37 cellular contexts compared by ENCODE assay signal in genomic region chr15:58443291-58443690, GRCh38. TPM values are rescaled to one million over a fixed set of nuclear protein-coding genes. Genes with fewer than 3 reads are reported as not detected.
DNase-seq lines count a peak whose midpoint lies in the region; ATAC-seq, FAIRE-seq and TF ChIP-seq lines count a peak whose summit lies in the region.
"Had no signal": no experiment of that assay in that cellular context is flagged by ENCODE, and none has a peak within 500 bp of the region (broad histone marks: within the 10 kb centered on the region; RNA-seq: fewer than 3 reads in every experiment).

No MANE protein-coding gene starts in this region.

- H2BK15ac ChIP-seq in H9 (ENCODE audit: low read depth, low read length): no peak overlapping the region

- no peak overlapping the region for H2BK120ac ChIP-seq in H9 (ENCODE audit: low read depth, low read length, poor library complexity, severe bottlenecking)

- H2AK5ac ChIP-seq in H9 (ENCODE audit: insufficient read length, low read length): no peak overlapping the region

- no peaks in the 10 kb centered on the region for H3K27me3 ChIP-seq in H9 (ENCODE audit: insufficient read depth, low read length)
- H3K27me3 ChIP-seq in keratinocyte (ENCODE audit: control insufficient read depth, extremely low read depth, insufficient read depth, low read length): no peaks in the 10 kb centered on the region
- H3K27me3 ChIP-seq in SK-N-SH (ENCODE audit: insufficient read depth): no peaks in the 10 kb centered on the region
- H3K27me3 ChIP-seq in uterus: no peaks in the 10 kb centered on the region
- H3K27me3 ChIP-seq in heart right ventricle: no peaks in the 10 kb centered on the region
- H3K27me3 ChIP-seq: BE2C, breast epithelium, hepatocyte, left lung, neutrophil, sigmoid colon had no signal

- H3K4me3 ChIP-seq in A549 (no peak overlapping the region), keratinocyte (ENCODE audit: control insufficient read depth in 2 of 3, extremely low read depth in 1 of 3, insufficient read depth in 2 of 3, low read depth in 1 of 3, low read length in 3 of 3) (no peak overlapping the region), SK-N-SH (ENCODE audit: low read depth in 2 of 2, low read length in 1 of 2) (no peak overlapping the region), uterus (no peak overlapping the region), heart right ventricle (no peak overlapping the region)
- H3K4me3 ChIP-seq: breast epithelium, hepatocyte, left lung, prostate gland, sigmoid colon, thoracic aorta had no signal

- H2BK12ac ChIP-seq in H9 (ENCODE audit: insufficient read length, low read depth, low read length): no peak overlapping the region

- no peaks in the 10 kb centered on the region for H3F3A ChIP-seq in SK-N-SH (replicated peaks; ENCODE audit: insufficient read depth)

- peak overlapping the region; percentile 92 to 93 for H3K27ac ChIP-seq in A549
- no peak overlapping the region for H3K27ac ChIP-seq in H9 (ENCODE audit: insufficient read length, low read depth, low read length)
- peak overlapping the region; percentile 88 for H3K27ac ChIP-seq in keratinocyte (ENCODE audit: control insufficient read depth, insufficient read depth, low read length)
- no peak overlapping the region for H3K27ac ChIP-seq in SK-N-SH (ENCODE audit: low read depth in 2 of 2, low read length in 1 of 2)
- no peak overlapping the region for H3K27ac ChIP-seq in uterus
- no peak overlapping the region for H3K27ac ChIP-seq in heart right ventricle
- H3K27ac ChIP-seq: breast epithelium, left lung, neutrophil, prostate gland, sigmoid colon, thoracic aorta, WERI-Rb-1 had no signal

- H3K9ac ChIP-seq in H9 (ENCODE audit: extremely low read depth, insufficient read length, low read length): no peak overlapping the region
- no peak overlapping the region for H3K9ac ChIP-seq in keratinocyte (ENCODE audit: control insufficient read depth, extremely low read depth, insufficient read depth, low read length)
- H3K9ac ChIP-seq in SK-N-SH: no peak overlapping the region

- no peak for DNase-seq in A549 (ENCODE audit: low read depth in 1 of 2, low spot score in 1 of 2)
- DNase-seq in H9: no peak
- no peak for DNase-seq in keratinocyte (ENCODE audit: low read depth, low spot score)
- no peak for DNase-seq in SK-N-SH
- DNase-seq in posterior vena cava (ENCODE audit: low spot score): no peak
- no peak for DNase-seq in uterus
- DNase-seq in heart right ventricle: no peak
- DNase-seq: activated CD4-positive, alpha-beta T cell treated with anti-CD3 and anti-CD28 coated beads, Interleukin-2, amount 10 ng/mL, durations not matched to agents 7 days and 5 days; activated CD8-positive, alpha-beta memory T cell treated with anti-CD3 and anti-CD28 coated beads, Interleukin-2, amount 10 ng/mL, durations not matched to agents 7 days and 5 days; activated naive CD4-positive, alpha-beta T cell; activated T-cell treated with anti-CD3 and anti-CD28 coated beads, Interleukin-2, amount 50 U/mL, for 48 hours; amygdala; BE2C; effector CD8-positive, alpha-beta T cell; erythroblast; HCEC 1CT; Kasumi-1; left lung; MV-4-11; NCI-H146; NCI-H2107; NCI-H446 treated with DMSO at 0.1 percent for 48 hours; OCI-M1; Right ventricle myocardium superior; sigmoid colon; stimulated activated naive B cell treated with anti-CD40 and anti-IgM and Interleukin-4, amounts not matched to agents 10 μg/mL and 1 μg/mL and 100 μg/mL, for 72 hours; T-helper 9 cell; WERI-Rb-1 had no signal

- H3K14ac ChIP-seq in H9 (ENCODE audit: insufficient read depth, low read length): no peak overlapping the region

- no peak overlapping the region for H2BK20ac ChIP-seq in H9 (ENCODE audit: low read depth, low read length, poor library complexity, severe bottlenecking)

- H3K23ac ChIP-seq in H9 (ENCODE audit: insufficient read length, low read depth, low read length): no peak overlapping the region

- TF ChIP-seq RAD21 in A549 (conservative IDR thresholded peaks at IDR 0.05 in 1 of 2, IDR thresholded peaks at IDR 0.05 in 1 of 2) (no peak), SK-N-SH (IDR thresholded peaks at IDR 0.05; ENCODE audit: low read length) (no peak)

- H3T11ph ChIP-seq in H9 (ENCODE audit: low read length): no peak overlapping the region

- intact Hi-C loops in posterior vena cava (cut with DNase I) (no loop called here), uterus (cut with DNase I; ENCODE audit: low total_unique reads) (no loop called here), heart right ventricle (cut with DNase I) (loop anchor here in 4 of 10 donors (5.0 to 10.0 kb wide), 7 partner anchors 72 to 332 kb away; partner anchors contain the start of genes ADAM10 (in 2 of the 4) and MINDY2 (in 1 of the 4))

- no peaks in the 10 kb centered on the region for H3K79me2 ChIP-seq in H9 (ENCODE audit: insufficient read depth, low read length)
- H3K79me2 ChIP-seq in keratinocyte (ENCODE audit: control insufficient read depth, insufficient read depth, low read length): no peaks in the 10 kb centered on the region
- H3K79me2 ChIP-seq in SK-N-SH (ENCODE audit: insufficient read depth): no peaks in the 10 kb centered on the region
- H3K79me2 ChIP-seq: hepatocyte had no signal

- dilution Hi-C loops in keratinocyte (cut with MboI; ENCODE audit: extremely low pct_ligation_motif_present, low sequenced_read_pairs): no loop called here

- H4K20me1 ChIP-seq in H9 (ENCODE audit: control insufficient read depth, insufficient read depth, insufficient read length): no peaks in the 10 kb centered on the region
- no peaks in the 10 kb centered on the region for H4K20me1 ChIP-seq in keratinocyte (ENCODE audit: control insufficient read depth, extremely low read depth, insufficient read depth, low read length)
- no peaks in the 10 kb centered on the region for H4K20me1 ChIP-seq in SK-N-SH (ENCODE audit: insufficient read depth)

- no peak overlapping the region for H3K18ac ChIP-seq in H9 (ENCODE audit: insufficient read length, low read depth, low read length)

- no peak for FAIRE-seq in A549 (lab: Jason Lieb, UNC)
- FAIRE-seq in keratinocyte (lab: Jason Lieb, UNC): no peak
- FAIRE-seq: frontal cortex, G401.6 had no signal

- H3K27ac Mint-ChIP-seq in H9: peak overlapping the region; percentile 21 to 96 (median 36); a peak in 5 of 7 replicates
- peak overlapping the region; percentile 13 for H3K27ac Mint-ChIP-seq in activated T-helper 17 cell treated with anti-CD3 and anti-CD28 coated beads, Interleukin-2, amount 50 U/mL, for 72 hours
- H3K27ac Mint-ChIP-seq: activated CD8-positive, alpha-beta memory T cell treated with anti-CD3 and anti-CD28 coated beads, Interleukin-2, amount 10 ng/mL, durations not matched to agents 7 days and 5 days; stimulated activated naive B cell treated with anti-CD40 and anti-IgM and Interleukin-4, amounts not matched to agents 10 μg/mL and 1 μg/mL and 100 μg/mL, for 72 hours had no signal

- no peak overlapping the region; a peak in 1 of 5 replicates for H3K4me3 Mint-ChIP-seq in H9
- H3K4me3 Mint-ChIP-seq in activated T-helper 17 cell treated with anti-CD3 and anti-CD28 coated beads, Interleukin-2, amount 50 U/mL, for 72 hours: no peak overlapping the region
- H3K4me3 Mint-ChIP-seq: activated CD4-positive, alpha-beta T cell treated with anti-CD3 and anti-CD28 coated beads, Interleukin-2, amount 10 ng/mL, durations not matched to agents 7 days and 5 days; activated CD8-positive, alpha-beta memory T cell treated with anti-CD3 and anti-CD28 coated beads, Interleukin-2, amount 10 ng/mL, durations not matched to agents 7 days and 5 days; stimulated activated naive B cell treated with anti-CD40 and anti-IgM and Interleukin-4, amounts not matched to agents 10 μg/mL and 1 μg/mL and 100 μg/mL, for 72 hours had no signal

- H4K8ac ChIP-seq in H9 (replicated peaks; ENCODE audit: insufficient read length, low read depth, low read length): no peak overlapping the region

- H4K91ac ChIP-seq in H9 (ENCODE audit: insufficient read length, low read depth, low read length): no peak overlapping the region

- H2BK5ac ChIP-seq in H9 (ENCODE audit: insufficient read length, low read length): no peak overlapping the region

- no peaks in the 10 kb centered on the region for H3K9me1 ChIP-seq in keratinocyte (ENCODE audit: control insufficient read depth, extremely low read depth, insufficient read depth, low read length)

- H3K4me1 ChIP-seq in A549 (peaks cover 58% of the 10 kb centered on the region), H9 (ENCODE audit: insufficient read depth, low read length) (peaks cover 3% of the 10 kb centered on the region; the same call in 1 of the 2 replicates), keratinocyte (ENCODE audit: control insufficient read depth, extremely low read depth, insufficient read depth, low read length) (peaks cover 37% of the 10 kb centered on the region), SK-N-SH (ENCODE audit: control insufficient read depth in 1 of 2, insufficient read depth in 2 of 2, low read depth in 1 of 2, low read length in 1 of 2) (peaks cover 11 to 16% of the 10 kb centered on the region in 2 experiments; a peak in 3 of 4 replicates), uterus (no peaks in the 10 kb centered on the region), heart right ventricle (peaks cover 23 to 56% (median 44%) of the 10 kb centered on the region in 9 donors)
- H3K4me1 ChIP-seq: breast epithelium had no signal

- H3K36me3 ChIP-seq in keratinocyte (ENCODE audit: control insufficient read depth in 2 of 2, extremely low read depth in 1 of 2, insufficient read depth in 2 of 2, low read length in 2 of 2) (no peaks in the 10 kb centered on the region), SK-N-SH (replicated peaks in 1 of 2; ENCODE audit: control insufficient read depth in 1 of 2, insufficient read depth in 2 of 2, low read length in 1 of 2) (no peaks in the 10 kb centered on the region), uterus (no peaks in the 10 kb centered on the region), heart right ventricle (no peaks in the 10 kb centered on the region)
- H3K36me3 ChIP-seq: BE2C, breast epithelium, left lung, neutrophil, prostate gland, sigmoid colon, thoracic aorta, WERI-Rb-1 had no signal

- no peaks in the 10 kb centered on the region for H3K23me2 ChIP-seq in H9 (ENCODE audit: insufficient read length, low read depth, low read length, poor library complexity, severe bottlenecking)

- TF ChIP-seq EP300 in A549 (IDR thresholded peaks at IDR 0.05) (no peak), SK-N-SH (IDR thresholded peaks at IDR 0.05; ENCODE audit: borderline replicate concordance in 1 of 2, low read depth in 1 of 2, low read length in 1 of 2) (no peak)

- H2AFZ ChIP-seq in H9 (ENCODE audit: low read length) (no peak overlapping the region), keratinocyte (ENCODE audit: control insufficient read depth, low read length) (no peak overlapping the region), SK-N-SH (ENCODE audit: low read depth) (no peak overlapping the region)
- H2AFZ ChIP-seq: hepatocyte had no signal

- TF ChIP-seq POLR2A in A549 (IDR thresholded peaks at IDR 0.05; ENCODE audit: low read length) (no peak), uterus (IDR thresholded peaks at IDR 0.05) (no peak)

- CTCF ChIA-PET in A549 (lab: Yijun Ruan, JAX): interaction anchor here (2.3 kb wide), 1 partner anchor 23 kb away, joined by 5 read pairs; no protein-coding TSS in a partner anchor
- CTCF ChIA-PET in SK-N-SH (lab: Yijun Ruan, JAX): no interaction called here

- H3K56ac ChIP-seq in H9 (ENCODE audit: insufficient read length, low read depth, low read length): no peak overlapping the region

- POLR2A ChIA-PET in A549 (lab: Yijun Ruan, JAX): interaction anchor here (1.1 kb wide), 1 partner anchor 26 kb away, joined by 4 read pairs; no protein-coding TSS in a partner anchor
- POLR2A ChIA-PET in SK-N-SH (lab: Yijun Ruan, JAX): no interaction called here

- ATAC-seq in A549 (no peak), heart right ventricle (no peak)
- ATAC-seq in activated T-helper 17 cell treated with anti-CD3 and anti-CD28 coated beads, Interleukin-2, amount 50 U/mL, for 72 hours (replicated peaks): no peak
- ATAC-seq: activated CD8-positive, alpha-beta memory T cell treated with anti-CD3 and anti-CD28 coated beads, Interleukin-2, amount 10 ng/mL, durations not matched to agents 7 days and 5 days; stimulated activated naive B cell treated with anti-CD40 and anti-IgM and Interleukin-4, amounts not matched to agents 10 μg/mL and 1 μg/mL and 100 μg/mL, for 72 hours had no signal

- H3K9me2 ChIP-seq in SK-N-SH: no peaks in the 10 kb centered on the region

- no peaks in the 10 kb centered on the region; a peak in 1 of 5 replicates for H3K9me3 Mint-ChIP-seq in H9
- no peaks in the 10 kb centered on the region for H3K9me3 Mint-ChIP-seq in activated T-helper 17 cell treated with anti-CD3 and anti-CD28 coated beads, Interleukin-2, amount 50 U/mL, for 72 hours
- H3K9me3 Mint-ChIP-seq: activated CD4-positive, alpha-beta T cell treated with anti-CD3 and anti-CD28 coated beads, Interleukin-2, amount 10 ng/mL, durations not matched to agents 7 days and 5 days had no signal

- WGBS in A549 (ENCODE audit: missing lambda C conversion rate): 95% methylated on average over 4 of the region's 4 CpGs
- WGBS in H9 (ENCODE audit: extremely low coverage, insufficient read length, low lambda C conversion rate): no CpG with 5 or more reads among the region's 4 CpGs
- WGBS in SK-N-SH (ENCODE audit: low lambda C conversion rate): 100% methylated on average over 4 of the region's 4 CpGs
- WGBS in heart right ventricle, 2 donors: 95 to 98% methylated on average over 4 of the region's 4 CpGs

- H3K4me1 Mint-ChIP-seq in H9: peaks cover 59 to 60% of the 10 kb centered on the region in 2 experiments
- H3K4me1 Mint-ChIP-seq in activated T-helper 17 cell treated with anti-CD3 and anti-CD28 coated beads, Interleukin-2, amount 50 U/mL, for 72 hours: peaks cover 4% of the 10 kb centered on the region

- no peak overlapping the region for H3K4ac ChIP-seq in H9 (ENCODE audit: low read depth, low read length)

- H3K9me3 ChIP-seq in A549 (no peaks in the 10 kb centered on the region), H9 (ENCODE audit: control insufficient read depth, low read depth, low read length) (no peaks in the 10 kb centered on the region), keratinocyte (ENCODE audit: control insufficient read depth, low read depth, low read length) (no peaks in the 10 kb centered on the region), SK-N-SH (no peaks in the 10 kb centered on the region), uterus (no peaks in the 10 kb centered on the region), heart right ventricle (no peaks in the 10 kb centered on the region)
- H3K9me3 ChIP-seq: BE2C, breast epithelium, left lung, neutrophil, prostate gland, sigmoid colon, thoracic aorta had no signal

- H3K27me3 Mint-ChIP-seq in H9 (ENCODE audit: low read depth): peaks cover 7% of the 10 kb centered on the region; the same call in 1 of the 2 replicates
- no peaks in the 10 kb centered on the region for H3K27me3 Mint-ChIP-seq in activated T-helper 17 cell treated with anti-CD3 and anti-CD28 coated beads, Interleukin-2, amount 50 U/mL, for 72 hours
- H3K27me3 Mint-ChIP-seq: activated CD4-positive, alpha-beta T cell treated with anti-CD3 and anti-CD28 coated beads, Interleukin-2, amount 10 ng/mL, durations not matched to agents 7 days and 5 days; activated CD8-positive, alpha-beta memory T cell treated with anti-CD3 and anti-CD28 coated beads, Interleukin-2, amount 10 ng/mL, durations not matched to agents 7 days and 5 days; stimulated activated naive B cell treated with anti-CD40 and anti-IgM and Interleukin-4, amounts not matched to agents 10 μg/mL and 1 μg/mL and 100 μg/mL, for 72 hours had no signal

- H3K79me1 ChIP-seq in H9 (ENCODE audit: insufficient read depth, low read depth, low read length, poor library complexity, severe bottlenecking): no peaks in the 10 kb centered on the region

- H3K36me3 Mint-ChIP-seq in H9 (ENCODE audit: insufficient read depth in 1 of 3, low read depth in 3 of 3): no peaks in the 10 kb centered on the region; a peak in 1 of 7 replicates
- no peaks in the 10 kb centered on the region for H3K36me3 Mint-ChIP-seq in activated T-helper 17 cell treated with anti-CD3 and anti-CD28 coated beads, Interleukin-2, amount 50 U/mL, for 72 hours (ENCODE audit: low read depth)
- H3K36me3 Mint-ChIP-seq: stimulated activated naive B cell treated with anti-CD40 and anti-IgM and Interleukin-4, amounts not matched to agents 10 μg/mL and 1 μg/mL and 100 μg/mL, for 72 hours had no signal

- H4K5ac ChIP-seq in H9 (ENCODE audit: insufficient read length, low read depth, low read length): no peak overlapping the region

- H3K4me2 ChIP-seq in A549: no peak overlapping the region
- no peak overlapping the region for H3K4me2 ChIP-seq in H9 (ENCODE audit: insufficient read depth, insufficient read length, low read length)
- no peak overlapping the region for H3K4me2 ChIP-seq in keratinocyte (ENCODE audit: control insufficient read depth, extremely low read depth, insufficient read depth, low read depth, low read length)
- H3K4me2 ChIP-seq in SK-N-SH: no peak overlapping the region
- H3K4me2 ChIP-seq: hepatocyte had no signal

- no peak for TF ChIP-seq CTCF in A549 (IDR thresholded peaks at IDR 0.05)
- TF ChIP-seq CTCF in H9 (conservative IDR thresholded peaks at IDR 0.05): no peak
- no peak for TF ChIP-seq CTCF in keratinocyte (optimal IDR thresholded peaks at IDR 0.05 in 1 of 3, IDR thresholded peaks at IDR 0.05 in 1 of 3, conservative IDR thresholded peaks at IDR 0.05 in 1 of 3; ENCODE audit: extremely low read depth in 1 of 3, insufficient read depth in 2 of 3, low read length in 3 of 3)
- no peak for TF ChIP-seq CTCF in SK-N-SH (IDR thresholded peaks at IDR 0.05)
- TF ChIP-seq CTCF in uterus (IDR thresholded peaks at IDR 0.05): no peak
- TF ChIP-seq CTCF in heart right ventricle (IDR thresholded peaks at IDR 0.05): no peak

RNA-seq across cellular contexts. Expression of gene LIPC, which starts 11.5 kb away (rescaled TPM):
- polyA plus RNA-seq in A549 (2011; rRNA removed) (0.08 and 0.13 TPM in 2 replicates), A549 (2017; fragmentation: RNase III; extraction: RNeasy Plus Mini Kit Qiagen cat#74134 plus additional on column Dnase treatment) (0.30 to 0.34 TPM (median 0.32 TPM) in 3 replicates), keratinocyte (not detected in 3 replicates), SK-N-SH (2012; rRNA removed) (not detected in 2 replicates), heart right ventricle (under 1 TPM; 0.22 to 0.44 TPM)
- 0.07 and 0.13 TPM in 2 replicates for polyA plus RNA-seq in A549 (2012; cell fraction: cytosol; rRNA removed)
- 0.19 and 0.22 TPM in 2 replicates for polyA plus RNA-seq in A549 (2012; cell fraction: nucleus; rRNA removed)
- 0.58 TPM in 1 of 2 replicates, not detected in the other for polyA minus RNA-seq in A549 (2011; rRNA and poly(A)+ RNA removed)
- total RNA-seq in H9 (2021) (not detected in 2 replicates), posterior vena cava (1 to 10 TPM in 1 of 2 donors, under 1 TPM in 1; 0.14 to 1.2 TPM), uterus (under 1 TPM in 2 of 4 donors, not detected in 2; 0.28 to 0.51 TPM), heart right ventricle (1 to 10 TPM in 1 of 10 donors, under 1 TPM in 8, not detected in 1; 0.23 to 1.3 (median 0.42) TPM)
- under 1 TPM; 0.17 to 0.26 TPM for total RNA-seq in activated T-helper 17 cell treated with anti-CD3 and anti-CD28 coated beads, Interleukin-2, amount 50 U/mL, for 72 hours
- polyA plus RNA-seq in keratinocyte (2011; ENCODE audit: low read depth): not detected
- not detected in 2 replicates for polyA plus RNA-seq in keratinocyte (2011; cell fraction: cytosol; rRNA removed)
- polyA plus RNA-seq in keratinocyte (2011; cell fraction: nucleus; rRNA removed): not detected in 2 replicates
- not detected in 2 replicates for polyA plus RNA-seq in keratinocyte (2012; ENCODE audit: low replicate concordance)
- polyA minus RNA-seq in keratinocyte: not detected in 3 replicates
- polyA minus RNA-seq in keratinocyte (2011; cell fraction: cytosol; rRNA and poly(A)+ RNA removed): not detected
- polyA minus RNA-seq in keratinocyte (2011; cell fraction: nucleus; rRNA and poly(A)+ RNA removed): not detected in 2 replicates
- not detected in 2 replicates for polyA plus RNA-seq in SK-N-SH (2012; cell fraction: cytosol; rRNA removed)
- not detected in 2 replicates for polyA plus RNA-seq in SK-N-SH (2012; cell fraction: nucleus; rRNA removed)
- total RNA-seq: frontal cortex, mesenteric fat pad, thoracic aorta had no signal

Comparison
In these comparisons a context has a peak if more than half of its experiments do, and no peak if none do; other contexts are left out.
1. H3K27ac ChIP-seq: peak in A549 (2 of 2) and keratinocyte (single experiment); none in H9 (single experiment), SK-N-SH (0 of 2), uterus (0 of 2) and heart right ventricle (0 of 10).